9 cellular contexts compared by ENCODE assay signal in genomic region chr7:143258830-143259229, GRCh38. TPM values are rescaled to one million over a fixed set of nuclear protein-coding genes. Genes with fewer than 3 reads are reported as not detected.
DNase-seq lines count a peak whose midpoint lies in the region; ATAC-seq and TF ChIP-seq lines count a peak whose summit lies in the region.
"Had no signal": no experiment of that assay in that cellular context is flagged by ENCODE, and none has a peak within 500 bp of the region (broad histone marks: within the 10 kb centered on the region; RNA-seq: fewer than 3 reads in every experiment).

No MANE protein-coding gene starts in this region.

- peaks cover 43% of the 10 kb centered on the region for H3K4me1 Mint-ChIP-seq in activated CD4-positive, alpha-beta T cell treated with anti-CD3 and anti-CD28 coated beads, Interleukin-2, amount 10 ng/mL, durations not matched to agents 24 days and 14 days

- ATAC-seq in HG02981 (IDR thresholded peaks at IDR 0.05; ENCODE audit: unreplicated experiment) (peak; percentile 29), HG02610 (IDR thresholded peaks at IDR 0.05; ENCODE audit: unreplicated experiment) (no peak)

- H3K4me3 ChIP-seq in rectal smooth muscle tissue (ENCODE audit: low read length) (no peak overlapping the region), lower leg skin (ENCODE audit: low read depth, poor library complexity, severe bottlenecking) (no peak overlapping the region)

- TF ChIP-seq POLR2A in lower leg skin (IDR thresholded peaks at IDR 0.05), result no peak

- H3K27me3 Mint-ChIP-seq in activated CD4-positive, alpha-beta T cell treated with anti-CD3 and anti-CD28 coated beads, Interleukin-2, amount 10 ng/mL, durations not matched to agents 24 days and 14 days, result no peaks in the 10 kb centered on the region
- H3K27me3 Mint-ChIP-seq: brain had no signal

- peak; percentile 78 for DNase-seq in activated CD4-positive, alpha-beta T cell treated with anti-CD3 and anti-CD28 coated beads, Interleukin-2, amount 10 ng/mL, durations not matched to agents 24 days and 14 days
- no peak for DNase-seq in activated CD4-positive, alpha-beta T cell treated with anti-CD3 and anti-CD28 coated beads, Interleukin-2, amount 50 U/mL, for 4 hours
- peak; percentile 23 for DNase-seq in activated naive CD4-positive, alpha-beta T cell treated with anti-CD3 and anti-CD28 coated beads, Interleukin-2, amount 50 U/mL, for 16 hours
- DNase-seq in lower leg skin (ENCODE audit: low spot score in 2 of 2), result no peak
- DNase-seq in stimulated activated CD4-positive, alpha-beta T cell treated with anti-CD3 and anti-CD28 coated beads, Interleukin-15, amount 100 ng/mL, for 24 hours, result no peak

- H3K27ac ChIP-seq in rectal smooth muscle tissue (ENCODE audit: low read depth, low read length), result no peak overlapping the region

- no peaks in the 10 kb centered on the region for H3K36me3 ChIP-seq in rectal smooth muscle tissue (ENCODE audit: control insufficient read depth, insufficient read depth, low read length)

- no peaks in the 10 kb centered on the region for H3K4me1 ChIP-seq in rectal smooth muscle tissue (ENCODE audit: control insufficient read depth, insufficient read depth, low read length)

- H3K9me3 Mint-ChIP-seq in activated CD4-positive, alpha-beta T cell treated with anti-CD3 and anti-CD28 coated beads, Interleukin-2, amount 10 ng/mL, durations not matched to agents 24 days and 14 days, result peaks cover 10% of the 10 kb centered on the region

- no peaks in the 10 kb centered on the region for H3K27me3 ChIP-seq in rectal smooth muscle tissue (ENCODE audit: control insufficient read depth, insufficient read depth, low read length)

- 37 to 45% methylated on average over 2 of the region's 2 CpGs for WGBS in lower leg skin, 2 donors

- no peak for TF ChIP-seq CTCF in lower leg skin (IDR thresholded peaks at IDR 0.05)

- H3K9ac ChIP-seq in rectal smooth muscle tissue (ENCODE audit: low read length), result peak overlapping the region; percentile 30

- H3K4me3 Mint-ChIP-seq in activated CD4-positive, alpha-beta T cell treated with anti-CD3 and anti-CD28 coated beads, Interleukin-2, amount 10 ng/mL, durations not matched to agents 24 days and 14 days, result peak overlapping the region; percentile 78
- H3K4me3 Mint-ChIP-seq: brain had no signal

- intact Hi-C loops in activated CD4-positive, alpha-beta T cell treated with anti-CD3 and anti-CD28 coated beads, Interleukin-2, amount 10 ng/mL, durations not matched to agents 24 days and 14 days (cut with micrococcal nuclease), result loop anchor here (1.0 kb wide), 1 partner anchor 19 kb away; no protein-coding TSS in a partner anchor
- intact Hi-C loops in lower leg skin (cut with DNase I; ENCODE audit: low total_unique reads), result no loop called here

- H3K27ac Mint-ChIP-seq in activated CD4-positive, alpha-beta T cell treated with anti-CD3 and anti-CD28 coated beads, Interleukin-2, amount 10 ng/mL, durations not matched to agents 24 days and 14 days, result peak overlapping the region; percentile 86
- H3K27ac Mint-ChIP-seq: brain had no signal

- H3K36me3 Mint-ChIP-seq in activated CD4-positive, alpha-beta T cell treated with anti-CD3 and anti-CD28 coated beads, Interleukin-2, amount 10 ng/mL, durations not matched to agents 24 days and 14 days (ENCODE audit: low read depth), result peaks cover 10% of the 10 kb centered on the region

RNA-seq across cellular contexts. Expression of gene GSTK1, which starts 4.4 kb away (rescaled TPM):
- 138 and 142 TPM in 2 replicates for total RNA-seq in activated CD4-positive, alpha-beta T cell treated with anti-CD3 and anti-CD28 coated beads, Interleukin-2, amount 10 ng/mL, durations not matched to agents 24 days and 14 days
- total RNA-seq in lower leg skin, result 100 to 1,000 TPM in 3 of 4 donors, 10 to 100 TPM in 1; 97.0 to 180 (median 139) TPM

RNA-seq across cellular contexts. Expression of gene TMEM139, which starts 25.9 kb away (rescaled TPM):
- 0.38 and 0.42 TPM in 2 replicates for total RNA-seq in activated CD4-positive, alpha-beta T cell treated with anti-CD3 and anti-CD28 coated beads, Interleukin-2, amount 10 ng/mL, durations not matched to agents 24 days and 14 days
- total RNA-seq in lower leg skin, result 10 to 100 TPM in 3 of 4 donors, 1 to 10 TPM in 1; 7.8 to 12.8 (median 11.6) TPM

RNA-seq across cellular contexts. Expression of gene CASP2, which starts 29.3 kb away (rescaled TPM):
- 99.1 and 110 TPM in 2 replicates for total RNA-seq in activated CD4-positive, alpha-beta T cell treated with anti-CD3 and anti-CD28 coated beads, Interleukin-2, amount 10 ng/mL, durations not matched to agents 24 days and 14 days
- total RNA-seq in lower leg skin, result 10 to 100 TPM in 3 of 4 donors, 1 to 10 TPM in 1; 9.6 to 22.7 (median 16.0) TPM

RNA-seq across cellular contexts. Expression of gene TAS2R40, which starts 37.0 kb away (rescaled TPM):
- not detected in 2 replicates for total RNA-seq in activated CD4-positive, alpha-beta T cell treated with anti-CD3 and anti-CD28 coated beads, Interleukin-2, amount 10 ng/mL, durations not matched to agents 24 days and 14 days
- total RNA-seq in lower leg skin, result not detected

RNA-seq across cellular contexts. Expression of gene CLCN1, which starts 57.1 kb away (rescaled TPM):
- not detected in 2 replicates for total RNA-seq in activated CD4-positive, alpha-beta T cell treated with anti-CD3 and anti-CD28 coated beads, Interleukin-2, amount 10 ng/mL, durations not matched to agents 24 days and 14 days
- total RNA-seq in lower leg skin, result not detected

Comparison
In these comparisons a context has a peak if more than half of its experiments do, and no peak if none do; other contexts are left out.
1. DNase-seq: peak in activated CD4-positive, alpha-beta T cell treated with anti-CD3 and anti-CD28 coated beads, Interleukin-2, amount 10 ng/mL, durations not matched to agents 24 days and 14 days (single experiment) and activated naive CD4-positive, alpha-beta T cell treated with anti-CD3 and anti-CD28 coated beads, Interleukin-2, amount 50 U/mL, for 16 hours (single experiment); none in activated CD4-positive, alpha-beta T cell treated with anti-CD3 and anti-CD28 coated beads, Interleukin-2, amount 50 U/mL, for 4 hours (0 of 2), lower leg skin (0 of 2) and stimulated activated CD4-positive, alpha-beta T cell treated with anti-CD3 and anti-CD28 coated beads, Interleukin-15, amount 100 ng/mL, for 24 hours (single experiment).